11 cellular contexts compared by ENCODE assay signal in the genomic region with DNA sequence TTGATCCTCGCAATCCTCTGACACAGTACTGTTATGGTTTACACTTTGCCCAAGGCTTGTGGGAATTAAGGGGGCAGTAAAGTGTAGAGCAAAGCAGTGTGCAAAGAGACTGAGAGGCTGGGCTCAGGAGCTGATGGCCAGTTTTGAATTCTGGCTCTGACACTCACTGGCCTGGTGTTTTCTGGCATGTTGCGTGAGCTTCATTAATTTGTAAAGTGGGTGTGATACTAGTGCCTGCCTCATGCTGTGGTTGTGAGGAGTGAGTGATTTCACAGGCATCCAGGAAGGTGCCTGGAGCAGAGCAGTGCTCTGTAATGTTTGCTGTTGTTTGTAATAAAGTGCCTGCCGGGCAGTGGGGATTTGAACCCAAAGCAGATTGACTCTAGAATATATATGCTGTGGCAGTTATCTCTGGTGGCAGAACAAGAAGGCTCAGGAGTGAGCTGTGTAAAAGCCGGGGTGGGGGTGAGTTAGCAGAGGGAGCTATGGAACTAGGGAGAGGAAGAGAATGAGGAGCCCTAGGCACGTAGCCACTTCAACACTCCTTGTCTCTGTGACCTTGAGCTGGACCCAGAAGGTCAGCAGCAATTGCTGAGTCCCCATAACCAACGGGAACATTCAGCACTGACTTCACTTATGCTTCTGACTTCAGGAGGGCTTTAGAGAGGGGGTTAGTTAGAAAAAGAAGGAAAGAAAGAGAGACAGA.
A peak's percentile ranks its signal among the peaks of the same experiment; 100 is the strongest.
DNase-seq lines count a peak whose midpoint lies in the region; ATAC-seq, FAIRE-seq and TF ChIP-seq lines count a peak whose summit lies in the region.
"Had no signal": no experiment of that assay in that cellular context is flagged by ENCODE, and none has a peak within 500 bp of the region (broad histone marks: within the 10 kb centered on the region; RNA-seq: fewer than 3 reads in every experiment).

No MANE protein-coding gene starts in this region.

- no peaks in the 10 kb centered on the region for H3F3A ChIP-seq in GM23338 (replicated peaks; ENCODE audit: low read depth)

- H2AFZ ChIP-seq in GM23338, result no peak overlapping the region

- no peaks in the 10 kb centered on the region for H3K27me3 ChIP-seq in GM23338 (ENCODE audit: insufficient read depth)
- H3K27me3 ChIP-seq: breast epithelium had no signal

- peak overlapping the region; percentile 21 for H3K27ac Mint-ChIP-seq in activated T-cell treated with anti-CD3 and anti-CD28 coated beads, Interleukin-2, amount 50 U/mL, for 72 hours
- peak overlapping the region; percentile 76 for H3K27ac Mint-ChIP-seq in stimulated activated effector memory CD8-positive, alpha-beta T cell treated with anti-CD3 and anti-CD28 coated beads, Interleukin-12 subunit alpha, Interleukin-12 subunit beta, amount 100 ng/mL, for 72 hours
- no peak overlapping the region for H3K27ac Mint-ChIP-seq in GM23338

- H3K4me3 Mint-ChIP-seq in activated T-cell treated with anti-CD3 and anti-CD28 coated beads, Interleukin-2, amount 50 U/mL, for 72 hours, result peak overlapping the region; percentile 2 to 19
- no peak overlapping the region for H3K4me3 Mint-ChIP-seq in stimulated activated effector memory CD8-positive, alpha-beta T cell treated with anti-CD3 and anti-CD28 coated beads, Interleukin-12 subunit alpha, Interleukin-12 subunit beta, amount 100 ng/mL, for 72 hours
- no peak overlapping the region for H3K4me3 Mint-ChIP-seq in GM23338

- ATAC-seq in activated T-cell treated with anti-CD3 and anti-CD28 coated beads, Interleukin-2, amount 50 U/mL, for 72 hours (replicated peaks in 1 of 2), result peak; percentile 28 to 34
- peak; percentile 48 for ATAC-seq in stimulated activated effector memory CD8-positive, alpha-beta T cell treated with anti-CD3 and anti-CD28 coated beads, Interleukin-12 subunit alpha, Interleukin-12 subunit beta, amount 100 ng/mL, for 72 hours
- no peak; the same call in 2 of the 3 replicates for ATAC-seq in GM23338

- H3K4me2 ChIP-seq in GM23338, result no peak overlapping the region

- H3K27ac ChIP-seq in epithelial cell of prostate (peak overlapping the region; percentile 71), GM23338 (ENCODE audit: low read depth) (no peak overlapping the region)
- H3K27ac ChIP-seq: C4-2B had no signal

- H3K4me1 ChIP-seq in GM23338 (ENCODE audit: insufficient read depth), result peaks cover 6% of the 10 kb centered on the region; the same call in 1 of the 2 replicates
- H3K4me1 ChIP-seq: breast epithelium had no signal

- no peaks in the 10 kb centered on the region for H3K79me2 ChIP-seq in GM23338 (replicated peaks; ENCODE audit: insufficient read depth)

- no peak overlapping the region for H3K4me3 ChIP-seq in GM23338
- H3K4me3 ChIP-seq: breast epithelium had no signal

- no peaks in the 10 kb centered on the region for H3K9me3 Mint-ChIP-seq in activated T-cell treated with anti-CD3 and anti-CD28 coated beads, Interleukin-2, amount 50 U/mL, for 72 hours
- H3K9me3 Mint-ChIP-seq in stimulated activated effector memory CD8-positive, alpha-beta T cell treated with anti-CD3 and anti-CD28 coated beads, Interleukin-12 subunit alpha, Interleukin-12 subunit beta, amount 100 ng/mL, for 72 hours, result no peaks in the 10 kb centered on the region
- no peaks in the 10 kb centered on the region; the same call in 2 of the 3 replicates for H3K9me3 Mint-ChIP-seq in GM23338

- no peaks in the 10 kb centered on the region for H3K27me3 Mint-ChIP-seq in activated T-cell treated with anti-CD3 and anti-CD28 coated beads, Interleukin-2, amount 50 U/mL, for 72 hours (ENCODE audit: low read depth)
- H3K27me3 Mint-ChIP-seq in GM23338 (ENCODE audit: insufficient read depth, low read depth, poor library complexity), result peaks cover 3% of the 10 kb centered on the region

- TF ChIP-seq CTCF in GM23338 (conservative IDR thresholded peaks at IDR 0.05; ENCODE audit: low read depth in 2 of 2), result no peak

- H3K36me3 ChIP-seq in GM23338 (ENCODE audit: insufficient read depth), result no peaks in the 10 kb centered on the region
- H3K36me3 ChIP-seq: breast epithelium had no signal

- peaks cover 13 to 28% of the 10 kb centered on the region in 2 donors for H3K36me3 Mint-ChIP-seq in activated T-cell treated with anti-CD3 and anti-CD28 coated beads, Interleukin-2, amount 50 U/mL, for 72 hours (ENCODE audit: insufficient read depth in 2 of 2)
- H3K36me3 Mint-ChIP-seq in stimulated activated effector memory CD8-positive, alpha-beta T cell treated with anti-CD3 and anti-CD28 coated beads, Interleukin-12 subunit alpha, Interleukin-12 subunit beta, amount 100 ng/mL, for 72 hours, result peaks cover 98% of the 10 kb centered on the region
- no peaks in the 10 kb centered on the region for H3K36me3 Mint-ChIP-seq in GM23338 (ENCODE audit: low read depth)

- no peaks in the 10 kb centered on the region for H4K20me1 ChIP-seq in GM23338 (replicated peaks; ENCODE audit: insufficient read depth)

- DNase-seq in activated T-cell treated with anti-CD3 and anti-CD28 coated beads, Interleukin-2, amount 50 U/mL, for 72 hours, result no peak
- DNase-seq in activated T-cell treated with anti-CD3 and anti-CD28 coated beads, Interleukin-2, amount 50 U/mL, for 48 hours, result no peak
- DNase-seq in RCC 7860 (ENCODE audit: low spot score) (peak; percentile 53), epithelial cell of prostate (ENCODE audit: low read depth, low spot score) (peak; percentile 54), GM23338 (ENCODE audit: low spot score) (no peak), NCI-H2029 treated with DMSO at 0.1 percent for 48 hours (lab: John Stamatoyannopoulos, UW) (no peak)
- no peak for DNase-seq in stimulated activated effector memory CD8-positive, alpha-beta T cell treated with anti-CD3 and anti-CD28 coated beads, Interleukin-12 subunit alpha, Interleukin-12 subunit beta, amount 100 ng/mL, for 72 hours (ENCODE audit: low spot score in 2 of 2)
- DNase-seq in effector CD8-positive, alpha-beta T cell (lab: John Stamatoyannopoulos, UW), result no peak
- DNase-seq: activated CD4-positive, alpha-beta T cell treated with anti-CD3 and anti-CD28 coated beads for 1 hour had no signal

- peaks cover 21% of the 10 kb centered on the region for H3K4me1 Mint-ChIP-seq in activated T-cell treated with anti-CD3 and anti-CD28 coated beads, Interleukin-2, amount 50 U/mL, for 72 hours (ENCODE audit: low read depth)
- peaks cover 26% of the 10 kb centered on the region for H3K4me1 Mint-ChIP-seq in stimulated activated effector memory CD8-positive, alpha-beta T cell treated with anti-CD3 and anti-CD28 coated beads, Interleukin-12 subunit alpha, Interleukin-12 subunit beta, amount 100 ng/mL, for 72 hours
- H3K4me1 Mint-ChIP-seq in GM23338, result peaks cover 18% of the 10 kb centered on the region

- no peak for FAIRE-seq in RCC 7860 (lab: Jason Lieb, UNC)

- no peaks in the 10 kb centered on the region for H3K9me2 ChIP-seq in GM23338 (ENCODE audit: insufficient read depth)

TF ChIP-seq in GM23338, 12 proteins besides CTCF, POLR2A, EP300 and RAD21 (continues in another document):
- no peak for TF ChIP-seq EZH2phosphoT487 (IDR thresholded peaks at IDR 0.05; ENCODE audit: unreplicated experiment)
- no peak for TF ChIP-seq ZNF114 (CRISPR knock-in tag; IDR thresholded peaks at IDR 0.05)
- TF ChIP-seq ETS1 (IDR thresholded peaks at IDR 0.05), result no peak
- TF ChIP-seq NANOG (IDR thresholded peaks at IDR 0.05; ENCODE audit: borderline replicate concordance), result no peak

Comparison
In these comparisons a context has a peak if more than half of its experiments do, and no peak if none do; other contexts are left out.
1. DNase-seq: peak in RCC 7860 (single experiment) and epithelial cell of prostate (single experiment); none in activated T-cell treated with anti-CD3 and anti-CD28 coated beads, Interleukin-2, amount 50 U/mL, for 72 hours (0 of 2), activated T-cell treated with anti-CD3 and anti-CD28 coated beads, Interleukin-2, amount 50 U/mL, for 48 hours (0 of 2), stimulated activated effector memory CD8-positive, alpha-beta T cell treated with anti-CD3 and anti-CD28 coated beads, Interleukin-12 subunit alpha, Interleukin-12 subunit beta, amount 100 ng/mL, for 72 hours (0 of 2), GM23338 (single experiment), NCI-H2029 treated with DMSO at 0.1 percent for 48 hours (single experiment) and effector CD8-positive, alpha-beta T cell (single experiment).
2. H3K4me3 Mint-ChIP-seq: peak in activated T-cell treated with anti-CD3 and anti-CD28 coated beads, Interleukin-2, amount 50 U/mL, for 72 hours (2 of 2); none in stimulated activated effector memory CD8-positive, alpha-beta T cell treated with anti-CD3 and anti-CD28 coated beads, Interleukin-12 subunit alpha, Interleukin-12 subunit beta, amount 100 ng/mL, for 72 hours (single experiment) and GM23338 (single experiment).